Comparison of ENCODE assay signal across 1 cellular context in genomic region chr12:21773799-21774198, GRCh38.
TF ChIP-seq lines count a peak whose summit lies in the region.

No MANE protein-coding gene starts in this region.

TF ChIP-seq in A549, 52 proteins besides CTCF, POLR2A, EP300 and RAD21 (continued from another document):
- no peak for TF ChIP-seq MAZ (IDR thresholded peaks at IDR 0.05; ENCODE audit: borderline replicate concordance, low read depth, low read length)
